In the genomic region with DNA sequence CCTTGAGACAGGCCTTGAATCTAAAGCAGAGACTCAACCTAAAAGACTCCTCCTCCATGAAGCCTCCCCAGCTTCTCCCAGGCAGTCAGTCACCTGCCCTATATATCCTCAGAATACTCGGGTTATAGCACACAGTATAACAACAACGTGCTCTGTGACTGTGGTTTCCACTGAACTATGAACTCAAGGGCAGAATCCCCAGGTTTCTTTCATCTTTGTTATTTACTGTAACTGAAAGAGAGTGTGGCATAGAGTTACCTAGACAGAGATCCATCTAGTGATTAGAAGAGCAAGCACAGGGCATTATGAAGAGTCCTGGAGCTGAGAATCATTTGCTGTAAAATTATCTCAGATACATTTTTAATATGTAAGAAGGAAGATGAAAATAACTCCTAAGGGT, we compare ENCODE assay signal across 39 cellular contexts.
"Had no signal": no experiment of that assay in that cellular context is flagged by ENCODE, and none has a peak within 500 bp of the region (broad histone marks: within the 10 kb centered on the region; RNA-seq: fewer than 3 reads in every experiment).

No MANE protein-coding gene starts in this region.

- ATAC-seq: activated naive CD4-positive, alpha-beta T cell treated with anti-CD3 and anti-CD28 coated beads, Interleukin-2, amount 50 U/mL, for 72 hours; activated naive CD8-positive, alpha-beta T cell treated with anti-CD3 and anti-CD28 coated beads, Interleukin-2, amount 50 U/mL, for 24 hours; activated T-cell treated with anti-CD3 and anti-CD28 coated beads, Interleukin-2, amount 50 U/mL, for 4 hours; activated T-cell treated with anti-CD3 and anti-CD28 coated beads, Interleukin-2, amount 50 U/mL, for 72 hours; activated T-helper 17 cell treated with anti-CD3 and anti-CD28 coated beads, Interleukin-2, amount 50 U/mL, for 72 hours; body of pancreas had no signal

- FAIRE-seq: astrocyte, bronchial epithelial cell, colon had no signal

- H3K27me3 Mint-ChIP-seq: activated naive CD4-positive, alpha-beta T cell treated with anti-CD3 and anti-CD28 coated beads, Interleukin-2, amount 10 ng/mL, durations not matched to agents 7 days and 5 days; activated naive CD8-positive, alpha-beta T cell; activated naive CD8-positive, alpha-beta T cell treated with anti-CD3 and anti-CD28 coated beads, Interleukin-2, amount 10 ng/mL, durations not matched to agents 7 days and 5 days; activated T-helper 17 cell treated with anti-CD3 and anti-CD28 coated beads, Interleukin-2, amount 50 U/mL, for 72 hours; central memory CD8-positive, alpha-beta T cell had no signal

- H3K27me3 ChIP-seq: adrenal gland, ascending aorta, body of pancreas, brain microvascular endothelial cell, breast epithelium, cardiac muscle cell had no signal

- H3K4me3 Mint-ChIP-seq: activated naive CD4-positive, alpha-beta T cell treated with anti-CD3 and anti-CD28 coated beads for 36 hours; activated naive CD4-positive, alpha-beta T cell treated with anti-CD3 and anti-CD28 coated beads, Interleukin-2, amount 10 ng/mL, durations not matched to agents 7 days and 5 days; activated naive CD4-positive, alpha-beta T cell treated with anti-CD3 and anti-CD28 coated beads, Interleukin-2, amount 50 U/mL, for 24 hours; activated naive CD8-positive, alpha-beta T cell; activated naive CD8-positive, alpha-beta T cell treated with anti-CD3 and anti-CD28 coated beads for 36 hours; activated naive CD8-positive, alpha-beta T cell treated with anti-CD3 and anti-CD28 coated beads, Interleukin-2, amount 10 ng/mL, durations not matched to agents 7 days and 5 days; activated naive CD8-positive, alpha-beta T cell treated with anti-CD3 and anti-CD28 coated beads, Interleukin-2, amount 50 U/mL, for 24 hours; activated T-cell treated with anti-CD3 and anti-CD28 coated beads, Interleukin-2, amount 50 U/mL, for 4 hours; activated T-cell treated with anti-CD3 and anti-CD28 coated beads, Interleukin-2, amount 50 U/mL, for 72 hours; activated T-helper 1 cell treated with anti-CD3 and anti-CD28 coated beads, Interleukin-12 subunit alpha, Interleukin-12 subunit beta, Interleukin-2, Interleukin-4 antibody, amounts not matched to agents 30 ng/mL and 10 ng/mL and 1 ng/mL, durations not matched to agents 14 hours and 24 hours and 36 hours; activated T-helper 17 cell treated with anti-CD3 and anti-CD28 coated beads, Interleukin-2, amount 50 U/mL, for 72 hours; brain; central memory CD8-positive, alpha-beta T cell had no signal

- DNase-seq: activated effector memory CD4-positive, alpha-beta T cell treated with anti-CD3 and anti-CD28 coated beads, Interleukin-2, amount 50 U/mL, for 16 hours; activated effector memory CD4-positive, alpha-beta T cell treated with Interleukin-2 at 50 U/mL for 16 hours; activated gamma-delta T cell; activated gamma-delta T cell treated with Interleukin-2 at 50 U/mL for 16 hours; activated naive CD4-positive, alpha-beta T cell; activated naive CD4-positive, alpha-beta T cell treated with anti-CD3 and anti-CD28 coated beads for 36 hours; activated naive CD4-positive, alpha-beta T cell treated with anti-CD3 and anti-CD28 coated beads, Interleukin-2, amount 10 ng/mL, durations not matched to agents 7 days and 5 days; activated naive CD4-positive, alpha-beta T cell treated with anti-CD3 and anti-CD28 coated beads, Interleukin-2, amount 50 U/mL, for 16 hours; activated naive CD4-positive, alpha-beta T cell treated with Interleukin-2 at 50 U/mL for 16 hours; activated naive CD8-positive, alpha-beta T cell treated with anti-CD3 and anti-CD28 coated beads for 36 hours; activated naive CD8-positive, alpha-beta T cell treated with anti-CD3 and anti-CD28 coated beads, Interleukin-2, amount 10 ng/mL, durations not matched to agents 7 days and 5 days; activated naive CD8-positive, alpha-beta T cell treated with anti-CD3 and anti-CD28 coated beads, Interleukin-2, amount 50 U/mL, for 24 hours; activated T-cell treated with anti-CD3 and anti-CD28 coated beads, Interleukin-2, amount 50 U/mL, for 4 hours; activated T-cell treated with anti-CD3 and anti-CD28 coated beads, Interleukin-2, amount 50 U/mL, for 48 hours; activated T-cell treated with anti-CD3 and anti-CD28 coated beads, Interleukin-2, amount 50 U/mL, for 72 hours; adrenal gland; amniotic stem cell; amygdala; anterior cingulate cortex; aorta; body of pancreas; brain microvascular endothelial cell; caudate nucleus; central memory CD4-positive, alpha-beta T cell; cerebellar nuclear complex had no signal

- H3K4me3 ChIP-seq: adrenal gland, ascending aorta, body of pancreas, breast epithelium, cardiac muscle cell had no signal

- H3K36me3 Mint-ChIP-seq: activated naive CD4-positive, alpha-beta T cell treated with anti-CD3 and anti-CD28 coated beads, Interleukin-2, amount 10 ng/mL, durations not matched to agents 7 days and 5 days; activated naive CD8-positive, alpha-beta T cell; activated naive CD8-positive, alpha-beta T cell treated with anti-CD3 and anti-CD28 coated beads for 36 hours; activated naive CD8-positive, alpha-beta T cell treated with anti-CD3 and anti-CD28 coated beads, Interleukin-2, amount 10 ng/mL, durations not matched to agents 7 days and 5 days; brain had no signal

- H3K27ac Mint-ChIP-seq: activated naive CD4-positive, alpha-beta T cell treated with anti-CD3 and anti-CD28 coated beads for 36 hours; activated naive CD4-positive, alpha-beta T cell treated with anti-CD3 and anti-CD28 coated beads, Interleukin-2, amount 10 ng/mL, durations not matched to agents 7 days and 5 days; activated naive CD4-positive, alpha-beta T cell treated with anti-CD3 and anti-CD28 coated beads, Interleukin-2, amount 50 U/mL, for 24 hours; activated naive CD4-positive, alpha-beta T cell treated with anti-CD3 and anti-CD28 coated beads, Interleukin-2, amount 50 U/mL, for 72 hours; activated naive CD8-positive, alpha-beta T cell; activated naive CD8-positive, alpha-beta T cell treated with anti-CD3 and anti-CD28 coated beads for 36 hours; activated naive CD8-positive, alpha-beta T cell treated with anti-CD3 and anti-CD28 coated beads, Interleukin-2, amount 10 ng/mL, durations not matched to agents 7 days and 5 days; activated naive CD8-positive, alpha-beta T cell treated with anti-CD3 and anti-CD28 coated beads, Interleukin-2, amount 50 U/mL, for 24 hours; activated T-cell treated with anti-CD3 and anti-CD28 coated beads, Interleukin-2, amount 50 U/mL, for 72 hours; activated T-helper 1 cell treated with anti-CD3 and anti-CD28 coated beads, Interleukin-12 subunit alpha, Interleukin-12 subunit beta, Interleukin-2, Interleukin-4 antibody, amounts not matched to agents 30 ng/mL and 10 ng/mL and 1 ng/mL, durations not matched to agents 14 hours and 24 hours and 36 hours; activated T-helper 17 cell treated with anti-CD3 and anti-CD28 coated beads, Interleukin-2, amount 50 U/mL, for 72 hours; activated T-helper 2 cell treated with anti-CD3 and anti-CD28 coated beads, Interferon-gamma antibody, Interleukin-2, Interleukin-4, amounts not matched to agents 10 μg/mL and 5 μg/mL and 100 μg/mL, durations not matched to agents 14 hours and 24 hours and 36 hours; brain had no signal

- H3K4me1 Mint-ChIP-seq: activated naive CD4-positive, alpha-beta T cell treated with anti-CD3 and anti-CD28 coated beads, Interleukin-2, amount 10 ng/mL, durations not matched to agents 7 days and 5 days; activated naive CD4-positive, alpha-beta T cell treated with anti-CD3 and anti-CD28 coated beads, Interleukin-2, amount 50 U/mL, for 24 hours; activated naive CD8-positive, alpha-beta T cell treated with anti-CD3 and anti-CD28 coated beads for 36 hours; activated naive CD8-positive, alpha-beta T cell treated with anti-CD3 and anti-CD28 coated beads, Interleukin-2, amount 10 ng/mL, durations not matched to agents 7 days and 5 days; activated naive CD8-positive, alpha-beta T cell treated with anti-CD3 and anti-CD28 coated beads, Interleukin-2, amount 50 U/mL, for 24 hours; activated T-helper 17 cell treated with anti-CD3 and anti-CD28 coated beads, Interleukin-2, amount 50 U/mL, for 72 hours; central memory CD8-positive, alpha-beta T cell had no signal

- H3K9me3 Mint-ChIP-seq: activated naive CD4-positive, alpha-beta T cell treated with anti-CD3 and anti-CD28 coated beads, Interleukin-2, amount 10 ng/mL, durations not matched to agents 7 days and 5 days; activated T-cell treated with anti-CD3 and anti-CD28 coated beads, Interleukin-2, amount 50 U/mL, for 4 hours had no signal

- H3K27ac ChIP-seq: adrenal gland, ascending aorta, body of pancreas, brain microvascular endothelial cell, breast epithelium, cardiac muscle cell had no signal

- H3K36me3 ChIP-seq: adrenal gland, ascending aorta, brain microvascular endothelial cell, breast epithelium, cardiac muscle cell had no signal

- H3K9me3 ChIP-seq: adrenal gland, ascending aorta, body of pancreas, breast epithelium had no signal

- H3K4me1 ChIP-seq: adrenal gland, ascending aorta, body of pancreas, breast epithelium had no signal
